ENCODE assay signal across 21 cellular contexts in the genomic region with DNA sequence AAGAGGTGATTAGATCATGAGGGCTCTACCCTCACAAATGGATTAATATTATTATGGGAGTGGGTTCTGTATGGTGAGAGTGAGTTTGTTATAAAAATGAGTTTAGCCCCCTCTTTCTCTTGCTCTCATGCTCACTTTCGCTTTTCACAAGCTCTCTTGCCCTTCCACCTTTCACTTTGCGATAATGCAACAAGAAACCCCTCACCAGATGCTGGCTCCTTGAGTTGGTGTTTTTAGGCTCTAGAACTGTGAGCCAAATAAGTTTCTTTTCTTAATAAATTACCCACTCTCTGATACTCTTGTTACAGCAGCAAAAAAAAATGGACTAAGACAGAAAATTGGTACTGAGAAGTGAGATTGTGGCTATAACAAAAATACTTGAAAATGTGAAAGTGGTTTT.
"Had no signal": no experiment of that assay in that cellular context is flagged by ENCODE, and none has a peak within 500 bp of the region (broad histone marks: within the 10 kb centered on the region; RNA-seq: fewer than 3 reads in every experiment).

No MANE protein-coding gene starts in this region.

- H3K27ac Mint-ChIP-seq: nephron progenitor cell; stimulated activated naive B cell treated with anti-CD40 and anti-IgM and Interleukin-4, amounts not matched to agents 10 μg/mL and 1 μg/mL and 100 μg/mL, for 72 hours; stimulated activated naive CD8-positive, alpha-beta T cell treated with anti-CD3 and anti-CD28 coated beads, Interleukin-15, Interleukin-2, amounts not matched to agents 100 ng/mL and 50 ng/mL, for 24 hours had no signal

- H3K4me3 Mint-ChIP-seq: naive thymus-derived CD8-positive, alpha-beta T cell; nephron progenitor cell; stimulated activated naive B cell treated with anti-CD40 and anti-IgM and Interleukin-4, amounts not matched to agents 10 μg/mL and 1 μg/mL and 100 μg/mL, for 72 hours; stimulated activated naive CD8-positive, alpha-beta T cell treated with anti-CD3 and anti-CD28 coated beads, Interleukin-15, Interleukin-2, amounts not matched to agents 100 ng/mL and 50 ng/mL, for 24 hours had no signal

- DNase-seq: dermis blood vessel endothelial cell; head of caudate nucleus; left ventricle myocardium superior; lower lobe of right lung; naive thymus-derived CD8-positive, alpha-beta T cell; nephron progenitor cell; nucleus accumbens; psoas muscle; right cardiac atrium; spleen; stimulated activated CD4-positive, alpha-beta T cell treated with anti-CD3 and anti-CD28 coated beads, Interleukin-4, amount 100 ng/mL, for 4 hours; stimulated activated naive B cell treated with anti-CD40 and anti-IgM and Interleukin-4, amounts not matched to agents 10 μg/mL and 1 μg/mL and 100 μg/mL, for 72 hours; upper lobe of left lung had no signal

- FAIRE-seq: frontal cortex, keratinocyte, urothelium cell line had no signal

- H3K27me3 Mint-ChIP-seq: naive thymus-derived CD8-positive, alpha-beta T cell; stimulated activated naive B cell treated with anti-CD40 and anti-IgM and Interleukin-4, amounts not matched to agents 10 μg/mL and 1 μg/mL and 100 μg/mL, for 72 hours; stimulated activated naive CD8-positive, alpha-beta T cell treated with anti-CD3 and anti-CD28 coated beads, Interleukin-15, Interleukin-2, amounts not matched to agents 100 ng/mL and 50 ng/mL, for 24 hours had no signal

- H3K4me3 ChIP-seq: coronary artery, lower lobe of right lung, psoas muscle, skin epidermis, spleen, thoracic aorta, tibial nerve, upper lobe of left lung had no signal

- H3K4me1 Mint-ChIP-seq: nephron progenitor cell had no signal

- H3K36me3 ChIP-seq: lower lobe of right lung, thoracic aorta, upper lobe of left lung had no signal

- ATAC-seq: left ventricle myocardium superior; lower lobe of right lung; naive thymus-derived CD8-positive, alpha-beta T cell; psoas muscle; right cardiac atrium; stimulated activated naive B cell treated with anti-CD40 and anti-IgM and Interleukin-4, amounts not matched to agents 10 μg/mL and 1 μg/mL and 100 μg/mL, for 72 hours had no signal

- H3K9me3 ChIP-seq: lower lobe of right lung, psoas muscle, thoracic aorta, upper lobe of left lung had no signal

- H3K27ac ChIP-seq: coronary artery, lower lobe of right lung, psoas muscle, skin epidermis, spleen, thoracic aorta, tibial nerve, upper lobe of left lung had no signal
